In the genomic region with DNA sequence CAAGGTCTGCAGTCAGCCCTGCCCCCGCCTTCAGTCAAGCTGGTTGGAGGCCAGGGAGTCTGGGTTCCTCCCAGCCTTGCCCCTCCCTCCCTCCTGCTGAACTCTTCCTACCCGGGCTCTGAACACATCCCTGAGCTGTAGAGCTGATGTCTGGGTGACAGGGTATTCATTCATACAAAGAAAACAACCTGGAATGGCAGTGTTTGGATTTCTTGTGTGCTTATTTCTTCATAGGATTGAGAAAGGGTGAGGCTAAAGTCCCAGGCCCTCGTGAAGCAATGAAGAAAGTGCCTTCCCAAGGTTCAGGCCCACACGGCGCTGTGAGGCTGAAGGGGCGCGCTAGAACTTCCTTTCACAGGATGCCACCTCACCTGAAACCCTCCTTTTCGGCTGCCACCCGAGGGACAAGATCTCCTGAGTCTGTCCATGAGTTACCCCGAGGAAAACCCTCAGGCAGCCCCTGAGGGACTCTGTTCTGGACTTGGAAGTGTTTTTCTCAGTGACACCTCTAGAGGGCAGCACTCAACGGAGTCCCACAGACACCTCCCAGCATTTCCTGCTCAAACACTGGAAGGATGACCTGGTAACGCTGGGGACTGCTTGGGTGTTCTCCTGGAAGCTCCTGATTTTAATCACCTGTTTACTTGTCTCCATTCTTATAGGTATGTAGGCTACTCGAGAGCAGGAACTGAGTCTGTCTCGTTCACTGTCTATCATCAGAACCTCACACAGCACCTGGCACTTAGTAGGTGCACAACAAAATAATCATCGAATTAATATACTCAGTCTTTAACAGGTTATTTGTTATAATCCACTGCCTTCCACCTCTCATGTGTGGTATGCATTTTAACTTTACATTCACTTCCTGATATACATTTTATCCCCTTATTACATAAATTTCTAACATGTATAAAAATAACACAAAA, we compare ENCODE assay signal across 8 cellular contexts. TPM values are rescaled to one million over a fixed set of nuclear protein-coding genes. Genes with fewer than 3 reads are reported as not detected.
DNase-seq lines count a peak whose midpoint lies in the region; ATAC-seq and TF ChIP-seq lines count a peak whose summit lies in the region.

No MANE protein-coding gene starts in this region.

- no peaks in the 10 kb centered on the region for H3K36me3 ChIP-seq in Karpas-422 (ENCODE audit: insufficient read depth, low read length)

- H3K9me2 ChIP-seq in Karpas-422 (replicated peaks; ENCODE audit: insufficient read depth, low read length): no peaks in the 10 kb centered on the region

- in situ Hi-C loops in astrocyte of the cerebellum (cut with HindIII; ENCODE audit: low sequenced_read_pairs): no loop called here

- DNase-seq in ELF-1 (ENCODE audit: low read depth, low spot score) (peak; percentile 84), Karpas-422 (peak; percentile 71), astrocyte of the cerebellum (ENCODE audit: low read depth) (peak; percentile 12), iPS DF 4.7 (ENCODE audit: extremely low read depth, low spot score) (peak; percentile 30)
- DNase-seq in stimulated activated CD4-positive, alpha-beta T cell treated with anti-CD3 and anti-CD28 coated beads, Interleukin-1b, Interleukin-23, amount 100 ng/mL, for 48 hours: peak; percentile 38

- ATAC-seq in GM21447 (IDR thresholded peaks at IDR 0.05; ENCODE audit: unreplicated experiment) (peak; percentile 82), SK-N-SH treated with all-trans-retinoic acid at 6 μM for 48 hours (peak; percentile 99), HG02840 (IDR thresholded peaks at IDR 0.05; ENCODE audit: low FRiP score, unreplicated experiment) (no peak)

- no peak overlapping the region for H3K4me2 ChIP-seq in Karpas-422 (ENCODE audit: low read depth, low read length, poor library complexity, severe bottlenecking)

- no peaks in the 10 kb centered on the region for H3K27me3 ChIP-seq in Karpas-422 (ENCODE audit: low read length)

- TF ChIP-seq CTCF in astrocyte of the cerebellum (IDR thresholded peaks at IDR 0.05; ENCODE audit: low read depth, low read length, missing control alignments): peak; percentile 72

- H3K4me3 ChIP-seq in Karpas-422 (ENCODE audit: low read length) (no peak overlapping the region), astrocyte of the cerebellum (ENCODE audit: low read depth, low read length) (no peak overlapping the region)

- no peak overlapping the region for H3K27ac ChIP-seq in Karpas-422 (ENCODE audit: low read length)

- 0 out of 2 replicates have a peak overlapping the region, but pooled peaks have one; percentile 10 for H2AFZ ChIP-seq in Karpas-422 (ENCODE audit: low read length)

- no peaks in the 10 kb centered on the region for H4K20me1 ChIP-seq in Karpas-422 (ENCODE audit: insufficient read depth, low read depth, low read length)

- no peak overlapping the region for H3K9ac ChIP-seq in Karpas-422 (ENCODE audit: low read length)

- H3K4me1 ChIP-seq in Karpas-422 (ENCODE audit: low read length): no peaks in the 10 kb centered on the region

- no peaks in the 10 kb centered on the region for H3K79me2 ChIP-seq in Karpas-422 (ENCODE audit: low read length)

- no peaks in the 10 kb centered on the region for H3K9me3 ChIP-seq in Karpas-422 (ENCODE audit: low read length)

TF ChIP-seq in SK-N-SH treated with all-trans-retinoic acid at 6 μM for 48 hours, 23 proteins besides CTCF, POLR2A, EP300 and RAD21:
- TF ChIP-seq RARB (CRISPR knock-in tag; IDR thresholded peaks at IDR 0.05) (no peak), PPARA (CRISPR knock-in tag; IDR thresholded peaks at IDR 0.05; ENCODE audit: borderline replicate concordance) (no peak), TSHZ2 (CRISPR knock-in tag; IDR thresholded peaks at IDR 0.05) (no peak), ZFP3 (CRISPR knock-in tag; IDR thresholded peaks at IDR 0.05) (no peak), ESRRG (CRISPR knock-in tag; IDR thresholded peaks at IDR 0.05) (no peak), ZNF70 (CRISPR knock-in tag; IDR thresholded peaks at IDR 0.05) (no peak), TCF4 (CRISPR knock-in tag; IDR thresholded peaks at IDR 0.05; ENCODE audit: borderline replicate concordance) (no peak), ZNF565 (CRISPR knock-in tag; conservative IDR thresholded peaks at IDR 0.05; ENCODE audit: low read depth) (no peak), GLIS3 (CRISPR knock-in tag; IDR thresholded peaks at IDR 0.05) (no peak), OSR1 (CRISPR knock-in tag; IDR thresholded peaks at IDR 0.05) (no peak), CSDC2 (CRISPR knock-in tag; IDR thresholded peaks at IDR 0.05) (no peak), SNAI2 (CRISPR knock-in tag; IDR thresholded peaks at IDR 0.05) (no peak), ZFP30 (CRISPR knock-in tag; IDR thresholded peaks at IDR 0.05) (no peak)

RNA-seq across cellular contexts. Expression of gene GSTA1, which starts 11.8 kb away (rescaled TPM):
- not detected in 2 replicates for total RNA-seq in Karpas-422 (2014; rRNA removed; shearing (Covaris generic); ENCODE audit: low replicate concordance)

RNA-seq across cellular contexts. Expression of gene GSTA5, which starts 25.2 kb away (rescaled TPM):
- not detected in 2 replicates for total RNA-seq in Karpas-422 (2014; rRNA removed; shearing (Covaris generic); ENCODE audit: low replicate concordance)

RNA-seq across cellular contexts. Expression of gene GSTA2, which starts 52.2 kb away (rescaled TPM):
- total RNA-seq in Karpas-422 (2014; rRNA removed; shearing (Covaris generic); ENCODE audit: low replicate concordance): not detected in 2 replicates

Comparison
In these comparisons a context has a peak if more than half of its experiments do, and no peak if none do; other contexts are left out.
1. DNase-seq: peak in every context shown above with its lines; median percentile 84 in ELF-1; 71 in Karpas-422; 38 in stimulated activated CD4-positive, alpha-beta T cell treated with anti-CD3 and anti-CD28 coated beads, Interleukin-1b, Interleukin-23, amount 100 ng/mL, for 48 hours; 30 in iPS DF 4.7; 12 in astrocyte of the cerebellum.